Comparison of ENCODE assay signal across 11 cellular contexts in the genomic region with DNA sequence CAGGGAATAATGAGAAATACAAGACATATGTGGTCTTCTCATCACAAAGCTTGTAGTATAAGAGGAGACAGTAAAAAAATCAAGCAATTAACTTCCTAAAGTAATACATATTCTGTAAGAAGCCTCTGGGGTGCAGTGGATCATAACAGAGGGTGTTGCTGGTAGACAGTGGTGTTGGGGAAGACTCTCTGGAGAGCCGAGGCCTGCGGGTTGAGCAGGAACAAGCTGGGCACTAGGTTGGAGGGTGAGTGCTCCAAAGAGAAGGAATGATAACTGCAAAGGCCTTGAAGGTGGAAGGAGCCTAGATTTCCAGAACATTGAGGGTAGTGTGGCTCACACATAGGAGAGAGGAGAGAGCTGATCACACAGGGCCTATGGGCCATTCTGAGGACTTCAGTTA. TPM values are rescaled to one million over a fixed set of nuclear protein-coding genes. Genes with fewer than 3 reads are reported as not detected.
DNase-seq lines count a peak whose midpoint lies in the region; ATAC-seq and TF ChIP-seq lines count a peak whose summit lies in the region.
"Had no signal": no experiment of that assay in that cellular context is flagged by ENCODE, and none has a peak within 500 bp of the region (broad histone marks: within the 10 kb centered on the region; RNA-seq: fewer than 3 reads in every experiment).

No MANE protein-coding gene starts in this region.

- H3K9me3 ChIP-seq in T-helper 17 cell (ENCODE audit: control insufficient read depth, low read length, poor library complexity, severe bottlenecking) (peaks cover 31% of the 10 kb centered on the region), left lung (peaks cover 0 to 8% of the 10 kb centered on the region in 2 donors), stomach (no peaks in the 10 kb centered on the region)

- TF ChIP-seq POLR2A in stomach (IDR thresholded peaks at IDR 0.05): no peak

- H3K36me3 Mint-ChIP-seq in T-helper 17 cell (ENCODE audit: low read depth): peaks cover 19% of the 10 kb centered on the region
- peaks cover 42% of the 10 kb centered on the region for H3K36me3 Mint-ChIP-seq in activated naive CD8-positive, alpha-beta T cell

- WGBS in stomach, 5 donors: 48 to 80% (median 67%) methylated on average over 2 of the region's 2 CpGs

- in situ Hi-C loops in ACHN (cut with HindIII; ENCODE audit: low pct_ligation_motif_present, low pct_unique_long_range_greater_than_20kb, low sequenced_read_pairs): no loop called here

- H3K4me1 ChIP-seq in left lung (peaks cover 0 to 41% of the 10 kb centered on the region in 2 donors), stomach (no peaks in the 10 kb centered on the region)

- H3K9me3 Mint-ChIP-seq in activated naive CD8-positive, alpha-beta T cell (ENCODE audit: low read depth): peaks cover 11% of the 10 kb centered on the region

- peak overlapping the region; percentile 89 for H3K4me3 Mint-ChIP-seq in T-helper 17 cell
- H3K4me3 Mint-ChIP-seq in activated naive CD8-positive, alpha-beta T cell: peak overlapping the region; percentile 92

- ATAC-seq in T-helper 17 cell (peak; percentile 65), left lung (peak; percentile 62), GM21528 (IDR thresholded peaks at IDR 0.05; ENCODE audit: low FRiP score, unreplicated experiment) (no peak), HG02678 (IDR thresholded peaks at IDR 0.05; ENCODE audit: unreplicated experiment) (no peak)

- TF ChIP-seq EP300 in stomach (IDR thresholded peaks at IDR 0.05): no peak

- H3K27ac Mint-ChIP-seq in T-helper 17 cell: peak overlapping the region; percentile 89
- peak overlapping the region; percentile 100 for H3K27ac Mint-ChIP-seq in activated naive CD8-positive, alpha-beta T cell

- no peak for TF ChIP-seq CTCF in left lung (IDR thresholded peaks at IDR 0.05)
- no peak for TF ChIP-seq CTCF in stomach (IDR thresholded peaks at IDR 0.05)

- H3K27ac ChIP-seq in left lung: peak overlapping the region; percentile 73 to 83
- peak overlapping the region; percentile 67 to 74 (median 69) for H3K27ac ChIP-seq in stomach

- H3K4me3 ChIP-seq in left lung (peak overlapping the region; percentile 28 to 52), stomach (peak overlapping the region; percentile 13 to 48 (median 45))

- peaks cover 25% of the 10 kb centered on the region for H3K4me1 Mint-ChIP-seq in T-helper 17 cell
- peaks cover 80% of the 10 kb centered on the region for H3K4me1 Mint-ChIP-seq in activated naive CD8-positive, alpha-beta T cell (ENCODE audit: low read depth)

- H3K27me3 ChIP-seq in left lung (no peaks in the 10 kb centered on the region), stomach (no peaks in the 10 kb centered on the region)

- H3K27me3 Mint-ChIP-seq in T-helper 17 cell: no peaks in the 10 kb centered on the region
- no peaks in the 10 kb centered on the region for H3K27me3 Mint-ChIP-seq in activated naive CD8-positive, alpha-beta T cell

- H3K36me3 ChIP-seq in left lung: peaks cover 0 to 31% of the 10 kb centered on the region in 2 donors
- peaks cover 0 to 23% (median 17%) of the 10 kb centered on the region in 4 donors for H3K36me3 ChIP-seq in stomach

- intact Hi-C loops in left lung (cut with DNase I) (no loop called here), stomach (cut with DNase I; ENCODE audit: low total_unique reads) (no loop called here), head of caudate nucleus (cut with DNase I) (no loop called here)

- no peak for DNase-seq in T-helper 17 cell
- no peak for DNase-seq in left lung
- no peak for DNase-seq in stomach
- no peak for DNase-seq in ACHN
- DNase-seq in head of caudate nucleus: no peak
- DNase-seq: glutamatergic neuron; NCI-H1092 treated with DMSO at 0.1 percent for 48 hours; NK-92 treated with Interleukin-12 subunit alpha and Interleukin-12 subunit beta, amount 100 ng/mL, for 24 hours had no signal

RNA-seq across cellular contexts. Expression of gene GIMAP4, which starts 1.5 kb away (rescaled TPM):
- total RNA-seq in T-helper 17 cell (100 to 1,000 TPM in 1 of 2 donors, 10 to 100 TPM in 1; 62.1 to 113 TPM), left lung (10 to 100 TPM; 31.3 to 59.2 TPM), stomach (10 to 100 TPM in 3 of 5 donors, under 1 TPM in 1, not detected in 1; 0.89 to 79.9 (median 19.7) TPM)
- 10 to 100 TPM; 11.2 to 16.6 (median 12.2) TPM for polyA plus RNA-seq in stomach

RNA-seq across cellular contexts. Expression of gene GIMAP7, which starts 54.0 kb away (rescaled TPM):
- total RNA-seq in T-helper 17 cell (10 to 100 TPM; 62.7 to 68.3 TPM), left lung (10 to 100 TPM; 16.7 to 48.4 TPM), stomach (10 to 100 TPM in 2 of 5 donors, 1 to 10 TPM in 2, not detected in 1; 1.2 to 13.0 (median 7.5) TPM)
- 10 to 100 TPM in 2 of 3 donors, 1 to 10 TPM in 1; 9.0 to 15.9 (median 14.8) TPM for polyA plus RNA-seq in stomach

Comparison
In these comparisons a context has a peak if more than half of its experiments do, and no peak if none do; other contexts are left out.
1. ATAC-seq: peak in T-helper 17 cell (single experiment) and left lung (single experiment); none in GM21528 (single experiment) and HG02678 (single experiment).